ENCODE assay signal across 8 cellular contexts in genomic region chr1:208244584-208244916, GRCh38. TPM values are rescaled to one million over a fixed set of nuclear protein-coding genes. Genes with fewer than 3 reads are reported as not detected.
DNase-seq lines count a peak whose midpoint lies in the region; ATAC-seq, FAIRE-seq and TF ChIP-seq lines count a peak whose summit lies in the region.

No MANE protein-coding gene starts in this region.

- H3K4me3 Mint-ChIP-seq in WTC11 = peak overlapping the region; percentile 79
- H3K4me3 Mint-ChIP-seq in stimulated activated naive B cell treated with anti-CD40 and anti-IgM and Interleukin-4, amounts not matched to agents 10 μg/mL and 1 μg/mL and 100 μg/mL, for 72 hours = peak overlapping the region; percentile 86 to 92

- CTCF ChIA-PET in WTC11 (lab: Charles Lee) = interaction anchor here (0.6 to 5.5 kb wide), 58 partner anchors 8 to 1110 kb away, joined by 3 to 78 read pairs (median 4); no protein-coding TSS in a partner anchor

- H3K27me3 Mint-ChIP-seq in WTC11 (ENCODE audit: low read depth) = peaks cover 53% of the 10 kb centered on the region
- peaks cover 15 to 27% of the 10 kb centered on the region in 2 donors for H3K27me3 Mint-ChIP-seq in stimulated activated naive B cell treated with anti-CD40 and anti-IgM and Interleukin-4, amounts not matched to agents 10 μg/mL and 1 μg/mL and 100 μg/mL, for 72 hours

- DNase-seq in NCI-H2171 treated with DMSO at 0.1 percent for 48 hours (lab: John Stamatoyannopoulos, UW) (peak; percentile 43), NCI-H2171 (lab: John Stamatoyannopoulos, UW) (no peak), WTC11 (ENCODE audit: low spot score) (no peak), dedifferentiated amniotic fluid mesenchymal stem cell (ENCODE audit: extremely low spot score) (no peak), GM12891 (ENCODE audit: insufficient read length, low spot score) (no peak), superior temporal gyrus (ENCODE audit: extremely low spot score) (no peak)
- no peak for DNase-seq in stimulated activated naive B cell treated with anti-CD40 and anti-IgM and Interleukin-4, amounts not matched to agents 10 μg/mL and 1 μg/mL and 100 μg/mL, for 72 hours

- no peaks in the 10 kb centered on the region for H3K36me3 Mint-ChIP-seq in WTC11
- no peaks in the 10 kb centered on the region for H3K36me3 Mint-ChIP-seq in stimulated activated naive B cell treated with anti-CD40 and anti-IgM and Interleukin-4, amounts not matched to agents 10 μg/mL and 1 μg/mL and 100 μg/mL, for 72 hours

- FAIRE-seq in GM12891 (lab: Jason Lieb, UNC) = no peak

- ATAC-seq in WTC11 = no peak
- ATAC-seq in stimulated activated naive B cell treated with anti-CD40 and anti-IgM and Interleukin-4, amounts not matched to agents 10 μg/mL and 1 μg/mL and 100 μg/mL, for 72 hours (replicated peaks) = peak; percentile 38 to 46

- no peaks in the 10 kb centered on the region for H3K9me3 Mint-ChIP-seq in WTC11
- H3K9me3 Mint-ChIP-seq in stimulated activated naive B cell treated with anti-CD40 and anti-IgM and Interleukin-4, amounts not matched to agents 10 μg/mL and 1 μg/mL and 100 μg/mL, for 72 hours = no peaks in the 10 kb centered on the region

- POLR2A ChIA-PET in WTC11 (lab: Charles Lee) = interaction anchor here (0.7 to 1.6 kb wide), 4 partner anchors 11 to 1136 kb away, joined by 3 read pairs; no protein-coding TSS in a partner anchor

- H3K27ac Mint-ChIP-seq in WTC11 = no peak overlapping the region
- H3K27ac Mint-ChIP-seq in stimulated activated naive B cell treated with anti-CD40 and anti-IgM and Interleukin-4, amounts not matched to agents 10 μg/mL and 1 μg/mL and 100 μg/mL, for 72 hours = no peak overlapping the region

- H3K4me1 Mint-ChIP-seq in WTC11 = peaks cover 24% of the 10 kb centered on the region
- H3K4me1 Mint-ChIP-seq in stimulated activated naive B cell treated with anti-CD40 and anti-IgM and Interleukin-4, amounts not matched to agents 10 μg/mL and 1 μg/mL and 100 μg/mL, for 72 hours = peaks cover 7 to 19% of the 10 kb centered on the region in 2 donors

- TF ChIP-seq CTCF in WTC11 (IDR thresholded peaks at IDR 0.05) = no peak

- peak overlapping the region; percentile 34 for H3K4me3 ChIP-seq in iPS-11a (ENCODE audit: low read depth, low read length)

- TF ChIP-seq POLR2A in GM12891 (IDR thresholded peaks at IDR 0.05; ENCODE audit: low read depth, low read length) = no peak

TF ChIP-seq in WTC11, 78 proteins besides CTCF, POLR2A, EP300 and RAD21 (continues in another document):
- TF ChIP-seq PRDM15 (CRISPR knock-in tag; IDR thresholded peaks at IDR 0.05) (no peak), ZNF263 (CRISPR knock-in tag; IDR thresholded peaks at IDR 0.05; ENCODE audit: low read depth) (no peak), RELA (CRISPR knock-in tag; IDR thresholded peaks at IDR 0.05; ENCODE audit: borderline replicate concordance) (no peak), NR1H2 (CRISPR knock-in tag; IDR thresholded peaks at IDR 0.05) (no peak), CREB1 (CRISPR knock-in tag; IDR thresholded peaks at IDR 0.05) (no peak), SMAD4 (CRISPR knock-in tag; IDR thresholded peaks at IDR 0.05) (no peak)

TF ChIP-seq in GM12891, 5 proteins besides CTCF, POLR2A, EP300 and RAD21:
- no peak for TF ChIP-seq POU2F2 (IDR thresholded peaks at IDR 0.05; ENCODE audit: low read depth, low read length)
- no peak for TF ChIP-seq PAX5 (IDR thresholded peaks at IDR 0.05; ENCODE audit: insufficient read depth, low read length, severe bottlenecking)
- no peak for TF ChIP-seq SPI1 (IDR thresholded peaks at IDR 0.05; ENCODE audit: low read depth, low read length)
- no peak for TF ChIP-seq TAF1 (IDR thresholded peaks at IDR 0.05; ENCODE audit: low read depth, low read length)
- TF ChIP-seq POLR2AphosphoS5 (IDR thresholded peaks at IDR 0.05; ENCODE audit: low read depth, low read length) = no peak

RNA-seq across cellular contexts. Expression of gene PLXNA2, which starts 0.4 kb away (rescaled TPM):
- 2.4 to 4.2 TPM (median 3.5 TPM) in 3 replicates for total RNA-seq in WTC11 (2021)
- polyA plus RNA-seq in GM12891 (2012; ENCODE audit: low read depth, missing spikeins) = 0.26 TPM
